31 cellular contexts compared by ENCODE assay signal in the genomic region with DNA sequence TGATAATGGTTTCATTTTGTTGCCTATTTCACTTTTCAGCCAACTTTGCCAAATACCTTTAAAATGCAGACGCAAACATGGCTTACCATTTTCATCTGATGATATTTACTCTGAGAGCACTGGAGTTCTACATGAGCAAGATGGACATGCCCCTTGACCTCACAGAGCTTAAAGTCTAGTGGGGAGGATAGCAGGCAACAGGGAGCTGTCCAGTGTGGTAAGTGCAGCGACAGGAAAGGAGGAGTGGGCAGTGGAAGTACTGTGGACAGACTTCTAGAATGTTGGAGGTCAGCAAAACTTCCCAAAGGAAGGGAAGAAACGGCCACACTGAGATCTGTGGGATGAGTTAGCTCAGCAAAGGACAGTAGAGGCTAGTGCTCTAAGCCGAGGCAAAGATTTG. TPM values are rescaled to one million over a fixed set of nuclear protein-coding genes. Genes with fewer than 3 reads are reported as not detected.
DNase-seq lines count a peak whose midpoint lies in the region; ATAC-seq and TF ChIP-seq lines count a peak whose summit lies in the region.
"Had no signal": no experiment of that assay in that cellular context is flagged by ENCODE, and none has a peak within 500 bp of the region (broad histone marks: within the 10 kb centered on the region; RNA-seq: fewer than 3 reads in every experiment).

No MANE protein-coding gene starts in this region.

- no peaks in the 10 kb centered on the region for H3K27me3 ChIP-seq in WERI-Rb-1 (ENCODE audit: insufficient read depth, low read depth, severe bottlenecking)
- H3K27me3 ChIP-seq: cardiac muscle cell, hepatocyte, right lobe of liver, transverse colon had no signal

- H3K4me1 Mint-ChIP-seq in activated naive CD8-positive, alpha-beta T cell treated with anti-CD3 and anti-CD28 coated beads for 36 hours = no peaks in the 10 kb centered on the region
- no peaks in the 10 kb centered on the region for H3K4me1 Mint-ChIP-seq in activated naive CD8-positive, alpha-beta T cell treated with anti-CD3 and anti-CD28 coated beads, Interleukin-2, amount 50 U/mL, for 24 hours
- H3K4me1 Mint-ChIP-seq in chondrocyte (ENCODE audit: low read depth) = peaks cover 80% of the 10 kb centered on the region
- H3K4me1 Mint-ChIP-seq: immature natural killer cell, T-helper 17 cell had no signal

- H3K27ac ChIP-seq in substantia nigra (ENCODE audit: low read depth, low read length, poor library complexity, severe bottlenecking) = peak overlapping the region; percentile 44
- no peak overlapping the region for H3K27ac ChIP-seq in WERI-Rb-1
- H3K27ac ChIP-seq: cardiac muscle cell, epithelial cell of prostate, hepatocyte, parathyroid adenoma, right lobe of liver, transverse colon had no signal

- peak overlapping the region; percentile 32 for H3K27ac Mint-ChIP-seq in activated naive CD8-positive, alpha-beta T cell treated with anti-CD3 and anti-CD28 coated beads for 36 hours
- H3K27ac Mint-ChIP-seq in activated naive CD8-positive, alpha-beta T cell treated with anti-CD3 and anti-CD28 coated beads, Interleukin-2, amount 50 U/mL, for 24 hours = no peak overlapping the region
- H3K27ac Mint-ChIP-seq in chondrocyte (ENCODE audit: unreplicated experiment) = peak overlapping the region; percentile 65
- H3K27ac Mint-ChIP-seq: activated naive CD4-positive, alpha-beta T cell treated with anti-CD3 and anti-CD28 coated beads for 36 hours; CD4-positive, alpha-beta T cell; HFFc6; immature natural killer cell; natural killer cell treated with Interleukin-12 subunit alpha and Interleukin-12 subunit beta and Interleukin-15 and Interleukin-18, amount 100 ng/mL, for 72 hours; stimulated activated naive CD8-positive, alpha-beta T cell treated with anti-CD3 and anti-CD28 coated beads, Interleukin-15, Interleukin-2, amounts not matched to agents 100 ng/mL and 50 ng/mL, for 24 hours; T-helper 17 cell had no signal

- TF ChIP-seq CTCF in chondrocyte (IDR thresholded peaks at IDR 0.05) (no peak), WERI-Rb-1 (IDR thresholded peaks at IDR 0.05; ENCODE audit: low read depth, low read length) (no peak)

- DNase-seq in activated naive CD8-positive, alpha-beta T cell treated with anti-CD3 and anti-CD28 coated beads for 36 hours = no peak
- DNase-seq in activated naive CD8-positive, alpha-beta T cell treated with anti-CD3 and anti-CD28 coated beads, Interleukin-2, amount 50 U/mL, for 24 hours = no peak
- DNase-seq in chondrocyte (ENCODE audit: low spot score) (no peak), left colon (no peak), substantia nigra (lab: John Stamatoyannopoulos, UW) (no peak), NCI-H345 treated with DMSO at 0.1 percent for 48 hours (lab: John Stamatoyannopoulos, UW; ENCODE audit: unreplicated experiment) (no peak), WERI-Rb-1 (no peak)
- DNase-seq: 8988T; activated CD4-positive, alpha-beta T cell treated with anti-CD3 and anti-CD28 coated beads for 48 hours; activated naive CD4-positive, alpha-beta T cell treated with anti-CD3 and anti-CD28 coated beads for 36 hours; amygdala; CD4-positive, alpha-beta T cell; DMS 273 treated with DMSO at 0.1 percent for 48 hours; foreskin melanocyte; HFFc6; immature natural killer cell; KG1; NCI-H146; NCI-H2171; NCI-H524 treated with DMSO at 0.1 percent for 48 hours; right lobe of liver; stimulated activated CD4-positive, alpha-beta T cell treated with anti-CD3 and anti-CD28 coated beads, Interleukin-15, amount 100 ng/mL, for 24 hours; T-helper 17 cell; transverse colon had no signal

- H3K4me3 Mint-ChIP-seq in activated naive CD8-positive, alpha-beta T cell treated with anti-CD3 and anti-CD28 coated beads for 36 hours = no peak overlapping the region
- no peak overlapping the region for H3K4me3 Mint-ChIP-seq in activated naive CD8-positive, alpha-beta T cell treated with anti-CD3 and anti-CD28 coated beads, Interleukin-2, amount 50 U/mL, for 24 hours
- H3K4me3 Mint-ChIP-seq in chondrocyte (ENCODE audit: unreplicated experiment) = no peak overlapping the region
- H3K4me3 Mint-ChIP-seq: activated naive CD4-positive, alpha-beta T cell treated with anti-CD3 and anti-CD28 coated beads for 36 hours; CD4-positive, alpha-beta T cell; HFFc6; immature natural killer cell; natural killer cell treated with Interleukin-12 subunit alpha and Interleukin-12 subunit beta and Interleukin-15 and Interleukin-18, amount 100 ng/mL, for 72 hours; stimulated activated naive CD8-positive, alpha-beta T cell treated with anti-CD3 and anti-CD28 coated beads, Interleukin-15, Interleukin-2, amounts not matched to agents 100 ng/mL and 50 ng/mL, for 24 hours; T-helper 17 cell had no signal

- intact Hi-C loops in left colon (cut with DNase I, micrococcal nuclease) = no loop called here

- no peak for ATAC-seq in activated naive CD8-positive, alpha-beta T cell treated with anti-CD3 and anti-CD28 coated beads, Interleukin-2, amount 50 U/mL, for 24 hours
- peak; percentile 28 for ATAC-seq in left colon
- no peak for ATAC-seq in HG03571 (IDR thresholded peaks at IDR 0.05; ENCODE audit: unreplicated experiment)
- ATAC-seq: T-helper 17 cell had no signal

- no peaks in the 10 kb centered on the region for H3K36me3 Mint-ChIP-seq in activated naive CD8-positive, alpha-beta T cell treated with anti-CD3 and anti-CD28 coated beads for 36 hours
- no peaks in the 10 kb centered on the region for H3K36me3 Mint-ChIP-seq in activated naive CD8-positive, alpha-beta T cell treated with anti-CD3 and anti-CD28 coated beads, Interleukin-2, amount 50 U/mL, for 24 hours (ENCODE audit: low read depth)
- peaks cover 32% of the 10 kb centered on the region for H3K36me3 Mint-ChIP-seq in chondrocyte (ENCODE audit: low read depth)
- H3K36me3 Mint-ChIP-seq: natural killer cell treated with Interleukin-12 subunit alpha and Interleukin-12 subunit beta and Interleukin-15 and Interleukin-18, amount 100 ng/mL, for 72 hours had no signal

- no peak overlapping the region for H3K4me3 ChIP-seq in WERI-Rb-1 (ENCODE audit: low read depth, low read length)
- H3K4me3 ChIP-seq: cardiac muscle cell, hepatocyte, right lobe of liver, transverse colon had no signal

- no peaks in the 10 kb centered on the region; the same call in 1 of the 2 replicates for H3K36me3 ChIP-seq in WERI-Rb-1

- H3K9me3 Mint-ChIP-seq in activated naive CD8-positive, alpha-beta T cell treated with anti-CD3 and anti-CD28 coated beads for 36 hours = no peaks in the 10 kb centered on the region
- H3K9me3 Mint-ChIP-seq in activated naive CD8-positive, alpha-beta T cell treated with anti-CD3 and anti-CD28 coated beads, Interleukin-2, amount 50 U/mL, for 24 hours = no peaks in the 10 kb centered on the region
- H3K9me3 Mint-ChIP-seq in chondrocyte (ENCODE audit: low read depth) = no peaks in the 10 kb centered on the region
- H3K9me3 Mint-ChIP-seq: activated naive CD4-positive, alpha-beta T cell treated with anti-CD3 and anti-CD28 coated beads for 36 hours; HFFc6; stimulated activated naive CD8-positive, alpha-beta T cell treated with anti-CD3 and anti-CD28 coated beads, Interleukin-15, Interleukin-2, amounts not matched to agents 100 ng/mL and 50 ng/mL, for 24 hours had no signal

- H3K9me3 ChIP-seq in WERI-Rb-1 (ENCODE audit: severe bottlenecking) = no peaks in the 10 kb centered on the region
- H3K9me3 ChIP-seq: right lobe of liver, transverse colon had no signal

- no peaks in the 10 kb centered on the region for H3K27me3 Mint-ChIP-seq in activated naive CD8-positive, alpha-beta T cell treated with anti-CD3 and anti-CD28 coated beads for 36 hours
- H3K27me3 Mint-ChIP-seq in activated naive CD8-positive, alpha-beta T cell treated with anti-CD3 and anti-CD28 coated beads, Interleukin-2, amount 50 U/mL, for 24 hours = no peaks in the 10 kb centered on the region
- no peaks in the 10 kb centered on the region for H3K27me3 Mint-ChIP-seq in chondrocyte (ENCODE audit: low read depth)
- H3K27me3 Mint-ChIP-seq: CD4-positive, alpha-beta T cell; natural killer cell treated with Interleukin-12 subunit alpha and Interleukin-12 subunit beta and Interleukin-15 and Interleukin-18, amount 100 ng/mL, for 72 hours; stimulated activated naive CD8-positive, alpha-beta T cell treated with anti-CD3 and anti-CD28 coated beads, Interleukin-15, Interleukin-2, amounts not matched to agents 100 ng/mL and 50 ng/mL, for 24 hours; T-helper 17 cell had no signal

RNA-seq across cellular contexts. Expression of a gene that starts 25.3 kb away (rescaled TPM):
- total RNA-seq in activated naive CD8-positive, alpha-beta T cell treated with anti-CD3 and anti-CD28 coated beads for 36 hours = not detected
- total RNA-seq in chondrocyte (80.4 to 207 TPM (median 85.8 TPM) in 3 replicates), left colon (10 to 100 TPM; 71.5 to 83.4 TPM)
- total RNA-seq: activated naive CD4-positive, alpha-beta T cell treated with anti-CD3 and anti-CD28 coated beads for 36 hours; CD4-positive, alpha-beta T cell; natural killer cell treated with Interleukin-12 subunit alpha and Interleukin-12 subunit beta and Interleukin-15 and Interleukin-18, amount 100 ng/mL, for 72 hours; T-helper 17 cell had no signal

Comparison
In these comparisons a context has a peak if more than half of its experiments do, and no peak if none do; other contexts are left out.
1. RNA of a gene that starts 25.3 kb away (total RNA-seq): 80.4 to 207 TPM in chondrocyte and 71.5 to 83.4 TPM in left colon; not detected in activated naive CD8-positive, alpha-beta T cell treated with anti-CD3 and anti-CD28 coated beads for 36 hours; every median in the first group is over 10 times any median in the second.